9 cellular contexts compared by ENCODE assay signal in genomic region chr5:132388244-132389050, GRCh38. TPM values are rescaled to one million over a fixed set of nuclear protein-coding genes. Genes with fewer than 3 reads are reported as not detected.
DNase-seq lines count a peak whose midpoint lies in the region; ATAC-seq and TF ChIP-seq lines count a peak whose summit lies in the region.
"Had no signal": no experiment of that assay in that cellular context is flagged by ENCODE, and none has a peak within 500 bp of the region (broad histone marks: within the 10 kb centered on the region; RNA-seq: fewer than 3 reads in every experiment).

No MANE protein-coding gene starts in this region.

- H3K9ac ChIP-seq in IMR-90 (ENCODE audit: low read depth, low read length), result peak overlapping the region; percentile 27
- peak overlapping the region; percentile 6 to 70 (median 45) for H3K9ac ChIP-seq in subcutaneous abdominal adipose tissue (ENCODE audit: low read length in 5 of 5)

- no peak for TF ChIP-seq RAD21 in IMR-90 (IDR thresholded peaks at IDR 0.05; ENCODE audit: low read length)

- peak overlapping the region; percentile 15 to 93; a peak in 3 of 4 replicates for H4K8ac ChIP-seq in IMR-90 (ENCODE audit: low read depth in 2 of 2, low read length in 2 of 2)

- peak overlapping the region; percentile 86 for H2AK9ac ChIP-seq in IMR-90 (replicated peaks; ENCODE audit: low read depth, low read length, poor library complexity)

- peak overlapping the region; percentile 95 for H2BK15ac ChIP-seq in IMR-90 (ENCODE audit: low read depth, low read length)

- H2BK5ac ChIP-seq in IMR-90 (ENCODE audit: low read depth, low read length, poor library complexity, severe bottlenecking), result peak overlapping the region; percentile 76

- no TSS peak for BruUV-seq in IMR-90 (replicated peaks; lab: Mats Ljungman, UMichigan)

- H3K27ac Mint-ChIP-seq in T-helper 2 cell treated with Interferon-gamma antibody and Interleukin-4, amounts not matched to agents 5 μg/mL and 100 μg/mL, for 36 hours, result no peak overlapping the region

- peak overlapping the region; percentile 89 for H2BK20ac ChIP-seq in IMR-90 (ENCODE audit: low read depth, low read length)

- H3K27ac ChIP-seq in IMR-90 (ENCODE audit: insufficient read depth, low read length) (peak overlapping the region; percentile 84), breast epithelium (peak overlapping the region; percentile 96 to 97), layer of hippocampus (ENCODE audit: low read depth, low read length) (peak overlapping the region; percentile 35), subcutaneous abdominal adipose tissue (ENCODE audit: low read depth, low read length) (peak overlapping the region; percentile 97)

- TF ChIP-seq POLR2A in IMR-90 (IDR thresholded peaks at IDR 0.05; ENCODE audit: low read depth, low read length) (no peak), breast epithelium (IDR thresholded peaks at IDR 0.05) (no peak)

- H3K27me3 Mint-ChIP-seq in T-helper 2 cell treated with Interferon-gamma antibody and Interleukin-4, amounts not matched to agents 5 μg/mL and 100 μg/mL, for 36 hours (ENCODE audit: low read depth), result no peaks in the 10 kb centered on the region

- POLR2A ChIA-PET in IMR-90 (lab: Charles Lee; ENCODE audit: unreplicated experiment), result interaction anchor here (1.0 kb wide), 1 partner anchor 108 kb away, joined by 3 read pairs; no protein-coding TSS in a partner anchor

- peak overlapping the region; percentile 90 for H2AK5ac ChIP-seq in IMR-90 (ENCODE audit: low read depth, low read length)

- CTCF ChIA-PET in IMR-90 (lab: Yijun Ruan, JAX), result interaction anchor here (0.6 to 3.9 kb wide), 5 partner anchors 51 to 406 kb away, joined by 3 to 30 read pairs (median 3); no protein-coding TSS in a partner anchor

- peaks cover 3% of the 10 kb centered on the region; the same call in 1 of the 2 replicates for H4K20me1 ChIP-seq in IMR-90 (ENCODE audit: insufficient read depth, low read length)

- no peaks in the 10 kb centered on the region for H3K36me3 ChIP-seq in IMR-90 (ENCODE audit: control insufficient read depth, insufficient read depth, low read length)
- no peaks in the 10 kb centered on the region for H3K36me3 ChIP-seq in breast epithelium
- H3K36me3 ChIP-seq in subcutaneous abdominal adipose tissue (ENCODE audit: control insufficient read depth in 5 of 5, insufficient read depth in 5 of 5, low read length in 5 of 5), result peaks cover 3 to 24% (median 19%) of the 10 kb centered on the region in 5 donors

- DNase-seq in IMR-90, result peak; percentile 73
- DNase-seq in breast epithelium (ENCODE audit: low spot score in 2 of 2), result no peak
- no peak for DNase-seq in activated naive CD4-positive, alpha-beta T cell treated with anti-CD3 and anti-CD28 coated beads, Interleukin-2, amount 50 U/mL, for 16 hours
- no peak for DNase-seq in T-helper 2 cell treated with Interferon-gamma antibody and Interleukin-4, amounts not matched to agents 5 μg/mL and 100 μg/mL, for 36 hours (ENCODE audit: low spot score)
- DNase-seq in COLO829 (ENCODE audit: low spot score), result no peak
- DNase-seq: activated gamma-delta T cell had no signal

- no peaks in the 10 kb centered on the region for H3K9me3 ChIP-seq in IMR-90 (ENCODE audit: control insufficient read depth, insufficient read depth, low read length)
- no peaks in the 10 kb centered on the region for H3K9me3 ChIP-seq in breast epithelium
- H3K9me3 ChIP-seq in subcutaneous abdominal adipose tissue (ENCODE audit: control insufficient read depth in 5 of 5, low read length in 5 of 5), result no peaks in the 10 kb centered on the region

- no peaks in the 10 kb centered on the region for H3K36me3 Mint-ChIP-seq in T-helper 2 cell treated with Interferon-gamma antibody and Interleukin-4, amounts not matched to agents 5 μg/mL and 100 μg/mL, for 36 hours (ENCODE audit: low read depth)

- peak overlapping the region; percentile 85 for H3K4ac ChIP-seq in IMR-90 (ENCODE audit: low read depth, low read length)

- H4K5ac ChIP-seq in IMR-90 (ENCODE audit: low read depth, low read length), result peak overlapping the region; percentile 86

- peak overlapping the region; percentile 34 for H3K4me2 ChIP-seq in IMR-90 (ENCODE audit: low read depth, low read length)

- H3K9me3 Mint-ChIP-seq in T-helper 2 cell treated with Interferon-gamma antibody and Interleukin-4, amounts not matched to agents 5 μg/mL and 100 μg/mL, for 36 hours, result no peaks in the 10 kb centered on the region

- H3K4me1 ChIP-seq in IMR-90 (ENCODE audit: control insufficient read depth, insufficient read depth, low read length), result peaks cover 33% of the 10 kb centered on the region
- H3K4me1 ChIP-seq in breast epithelium, result peaks cover 21 to 42% of the 10 kb centered on the region in 2 donors
- H3K4me1 ChIP-seq in subcutaneous abdominal adipose tissue (ENCODE audit: control insufficient read depth in 5 of 5, insufficient read depth in 5 of 5, low read length in 5 of 5), result peaks cover 8 to 53% (median 43%) of the 10 kb centered on the region in 5 donors

- 94% methylated on average over 2 of the region's 8 CpGs; no CpG with 5 or more reads in 1 of the 2 experiments for WGBS in IMR-90 (ENCODE audit: extremely low coverage in 2 of 2, insufficient read length in 1 of 2), 2 experiments

- in situ Hi-C loops in IMR-90 (cut with MboI; ENCODE audit: low sequenced_read_pairs), result loop anchor here (5.0 to 10.0 kb wide), 3 partner anchors 114 to 494 kb away; no protein-coding TSS in a partner anchor

- H3K4me3 ChIP-seq in IMR-90 (ENCODE audit: insufficient read depth, low read depth, low read length) (no peak overlapping the region), breast epithelium (peak overlapping the region in 1 of 3 donors; percentile 26), subcutaneous abdominal adipose tissue (ENCODE audit: low read depth in 1 of 5, low read length in 5 of 5) (peak overlapping the region in 1 of 5 donors; percentile 14)

- H3K4me1 Mint-ChIP-seq in T-helper 2 cell treated with Interferon-gamma antibody and Interleukin-4, amounts not matched to agents 5 μg/mL and 100 μg/mL, for 36 hours (ENCODE audit: low read depth), result peaks cover 43% of the 10 kb centered on the region

- peak overlapping the region; percentile 54; the same call in 1 of the 2 replicates for H3K56ac ChIP-seq in IMR-90 (ENCODE audit: extremely low read depth, insufficient read depth, low read length)

- peak overlapping the region; percentile 78 for H2AFZ ChIP-seq in IMR-90 (replicated peaks; ENCODE audit: low read length, poor library complexity)

- TF ChIP-seq CTCF in IMR-90 (conservative IDR thresholded peaks at IDR 0.05; ENCODE audit: low read depth, low read length) (no peak), breast epithelium (IDR thresholded peaks at IDR 0.05) (no peak)

- intact Hi-C loops in IMR-90 (cut with micrococcal nuclease) (loop anchor here (1.0 to 10.0 kb wide), 5 partner anchors 22 to 696 kb away; no protein-coding TSS in a partner anchor), breast epithelium (cut with DNase I; ENCODE audit: low total_unique reads) (loop anchor here (5.0 kb wide), 1 partner anchor 109 kb away; no protein-coding TSS in a partner anchor)

- H3K18ac ChIP-seq in IMR-90 (ENCODE audit: low read depth, low read length), result peak overlapping the region; percentile 78

- peaks cover 0 to 13% of the 10 kb centered on the region in 2 experiments; a peak in 2 of 4 replicates for H3K79me1 ChIP-seq in IMR-90 (ENCODE audit: low read depth in 1 of 2, low read length in 2 of 2)

- H2BK120ac ChIP-seq in IMR-90 (ENCODE audit: low read depth, low read length), result peak overlapping the region; percentile 90

- H3K27me3 ChIP-seq in IMR-90 (ENCODE audit: control insufficient read depth, insufficient read depth, low read length) (no peaks in the 10 kb centered on the region), breast epithelium (no peaks in the 10 kb centered on the region), layer of hippocampus (ENCODE audit: control insufficient read depth, insufficient read depth, low read length) (no peaks in the 10 kb centered on the region), subcutaneous abdominal adipose tissue (ENCODE audit: control insufficient read depth in 5 of 5, insufficient read depth in 4 of 5, low read length in 5 of 5) (no peaks in the 10 kb centered on the region)

- H4K91ac ChIP-seq in IMR-90 (ENCODE audit: insufficient read depth, low read depth, low read length), result peak overlapping the region; percentile 90

- peaks cover 26% of the 10 kb centered on the region for H3K9me1 ChIP-seq in IMR-90 (ENCODE audit: insufficient read depth, low read length)

- dilution Hi-C loops in IMR-90 (cut with HindIII; ENCODE audit: low sequenced_read_pairs, unreplicated experiment), result no loop called here

- H3K14ac ChIP-seq in IMR-90 (replicated peaks; ENCODE audit: low read depth, low read length), result peak overlapping the region; percentile 85

- ATAC-seq in IMR-90 (ENCODE audit: low read depth), result peak; percentile 3; the same call in 1 of the 2 replicates
- ATAC-seq in HG03097 (IDR thresholded peaks at IDR 0.05; ENCODE audit: low FRiP score, unreplicated experiment), result no peak

- H3K23ac ChIP-seq in IMR-90 (ENCODE audit: low read depth, low read length), result peak overlapping the region; percentile 46

- no peak overlapping the region for H3K4me3 Mint-ChIP-seq in T-helper 2 cell treated with Interferon-gamma antibody and Interleukin-4, amounts not matched to agents 5 μg/mL and 100 μg/mL, for 36 hours

TF ChIP-seq in IMR-90, 13 proteins besides CTCF, POLR2A, EP300 and RAD21:
- no peak for TF ChIP-seq RFX5 (IDR thresholded peaks at IDR 0.05; ENCODE audit: low read depth, low read length)
- no peak for TF ChIP-seq RCOR1 (IDR thresholded peaks at IDR 0.05; ENCODE audit: insufficient replicate concordance, low read length)
- TF ChIP-seq MAFK (IDR thresholded peaks at IDR 0.05; ENCODE audit: low read depth, low read length), result no peak
- TF ChIP-seq MAZ (IDR thresholded peaks at IDR 0.05; ENCODE audit: borderline replicate concordance, low read depth, low read length), result no peak
- no peak for TF ChIP-seq NFE2L2 (IDR thresholded peaks at IDR 0.05; ENCODE audit: low read depth, low read length)

RNA-seq across cellular contexts. Expression of gene SLC22A5, which starts 18.9 kb away (rescaled TPM):
- total RNA-seq in IMR-90 (2012; rRNA removed) (3.6 and 6.1 TPM in 2 replicates), breast epithelium (10 to 100 TPM in 2 of 3 donors, 1 to 10 TPM in 1; 6.6 to 31.5 (median 23.3) TPM)
- 6.0 and 7.1 TPM in 2 replicates for polyA plus RNA-seq in IMR-90 (2012; rRNA removed)
- polyA plus RNA-seq in IMR-90 (2012; cell fraction: cytosol; rRNA removed), result 1.3 and 4.2 TPM in 2 replicates
- 28.5 and 37.6 TPM in 2 replicates for polyA plus RNA-seq in IMR-90 (2012; cell fraction: nucleus; rRNA removed; ENCODE audit: low replicate concordance)

Comparison
In these comparisons a context has a peak if more than half of its experiments do, and no peak if none do; other contexts are left out.
1. H3K27ac ChIP-seq: peak in every context shown above with its lines; median percentile 97 in subcutaneous abdominal adipose tissue; 96 in breast epithelium; 84 in IMR-90; 35 in layer of hippocampus.